20 cellular contexts compared by ENCODE assay signal in the genomic region with DNA sequence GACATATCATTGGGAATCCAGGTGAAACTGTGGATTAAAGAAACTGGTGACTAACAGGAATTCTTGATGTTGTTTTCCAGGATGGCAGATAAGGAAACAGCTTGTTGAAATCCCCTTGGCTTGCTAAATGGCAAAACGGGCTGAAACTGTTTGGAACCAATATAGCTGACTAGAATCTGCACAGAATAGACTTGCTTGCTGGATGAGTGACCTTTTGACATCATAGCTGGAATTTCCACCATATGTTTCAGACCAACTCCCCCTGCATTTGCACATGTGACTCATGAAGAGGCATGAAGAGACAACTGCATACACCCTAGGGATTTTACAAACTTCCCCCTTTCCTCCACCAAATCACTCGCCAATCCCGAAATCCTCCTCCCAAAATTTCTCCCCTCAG.
DNase-seq lines count a peak whose midpoint lies in the region; ATAC-seq and TF ChIP-seq lines count a peak whose summit lies in the region.
"Had no signal": no experiment of that assay in that cellular context is flagged by ENCODE, and none has a peak within 500 bp of the region (broad histone marks: within the 10 kb centered on the region; RNA-seq: fewer than 3 reads in every experiment).

No MANE protein-coding gene starts in this region.

- peaks cover 6% of the 10 kb centered on the region for H3K4me1 Mint-ChIP-seq in chondrocyte (ENCODE audit: low read depth)
- H3K4me1 Mint-ChIP-seq in nephron progenitor cell = peaks cover 49% of the 10 kb centered on the region
- H3K4me1 Mint-ChIP-seq: activated naive CD4-positive, alpha-beta T cell treated with anti-CD3 and anti-CD28 coated beads, Interleukin-2, amount 50 U/mL, for 24 hours had no signal

- H3K27ac Mint-ChIP-seq in chondrocyte (ENCODE audit: unreplicated experiment) (peak overlapping the region; percentile 52), nephron progenitor cell (peak overlapping the region; percentile 7)
- H3K27ac Mint-ChIP-seq: activated naive CD4-positive, alpha-beta T cell treated with anti-CD3 and anti-CD28 coated beads, Interleukin-2, amount 50 U/mL, for 24 hours had no signal

- ATAC-seq in left lobe of liver = no peak
- no peak for ATAC-seq in HG03108 (IDR thresholded peaks at IDR 0.05; ENCODE audit: unreplicated experiment)
- ATAC-seq: gastroesophageal sphincter, PC-3 had no signal

- H3K4me3 Mint-ChIP-seq in chondrocyte (ENCODE audit: unreplicated experiment) = no peak overlapping the region
- no peak overlapping the region for H3K4me3 Mint-ChIP-seq in nephron progenitor cell
- H3K4me3 Mint-ChIP-seq: activated naive CD4-positive, alpha-beta T cell treated with anti-CD3 and anti-CD28 coated beads, Interleukin-2, amount 50 U/mL, for 24 hours had no signal

- TF ChIP-seq CTCF in GM12865 (IDR thresholded peaks at IDR 0.05; ENCODE audit: insufficient read depth, low read depth, low read length, missing control alignments) = no peak
- no peak for TF ChIP-seq CTCF in chondrocyte (IDR thresholded peaks at IDR 0.05)
- no peak for TF ChIP-seq CTCF in nephron progenitor cell (IDR thresholded peaks at IDR 0.05)

- peaks cover 7% of the 10 kb centered on the region for H3K9me3 Mint-ChIP-seq in chondrocyte (ENCODE audit: low read depth)
- peaks cover 21% of the 10 kb centered on the region for H3K9me3 Mint-ChIP-seq in nephron progenitor cell

- H3K36me3 Mint-ChIP-seq in chondrocyte (ENCODE audit: low read depth) (no peaks in the 10 kb centered on the region), nephron progenitor cell (ENCODE audit: low read depth) (peaks cover 7% of the 10 kb centered on the region)
- H3K36me3 Mint-ChIP-seq: activated naive CD4-positive, alpha-beta T cell treated with anti-CD3 and anti-CD28 coated beads, Interleukin-2, amount 50 U/mL, for 24 hours had no signal

- H3K27me3 Mint-ChIP-seq in chondrocyte (ENCODE audit: low read depth) = no peaks in the 10 kb centered on the region
- no peaks in the 10 kb centered on the region for H3K27me3 Mint-ChIP-seq in nephron progenitor cell (ENCODE audit: low read depth, poor library complexity)
- H3K27me3 Mint-ChIP-seq: activated naive CD4-positive, alpha-beta T cell treated with anti-CD3 and anti-CD28 coated beads, Interleukin-2, amount 50 U/mL, for 24 hours had no signal

- DNase-seq in GM12865 (ENCODE audit: low read depth) = peak; percentile 29
- DNase-seq in HS-5 (ENCODE audit: low read depth) = peak; percentile 10
- no peak for DNase-seq in chondrocyte (ENCODE audit: low spot score)
- DNase-seq in nephron progenitor cell = no peak
- no peak for DNase-seq in left lobe of liver (ENCODE audit: low spot score)
- no peak for DNase-seq in NOMO-1 (lab: John Stamatoyannopoulos, UW; ENCODE audit: unreplicated experiment in 2 of 2)
- no peak for DNase-seq in NCI-H2227 (lab: John Stamatoyannopoulos, UW; ENCODE audit: unreplicated experiment)
- DNase-seq: activated CD8-positive, alpha-beta memory T cell treated with anti-CD3 and anti-CD28 coated beads for 24 hours; BE2C; colonic mucosa; COR-L47; NCI-H1436; NCI-H2171; NCI-H69; PC-3; stimulated activated CD4-positive, alpha-beta T cell treated with anti-CD3 and anti-CD28 coated beads, Interleukin-4, amount 100 ng/mL, for 4 hours; T1000 had no signal

- no peak overlapping the region for H3K4me3 ChIP-seq in GM12865 (ENCODE audit: low read depth, low read length)
- H3K4me3 ChIP-seq: colonic mucosa, gastroesophageal sphincter had no signal

Comparison
In these comparisons a context has a peak if more than half of its experiments do, and no peak if none do; other contexts are left out.
1. DNase-seq: peak in GM12865 (single experiment) and HS-5 (single experiment); none in chondrocyte (single experiment), nephron progenitor cell (single experiment), left lobe of liver (single experiment), NOMO-1 (0 of 2) and NCI-H2227 (single experiment).